ENCODE assay signal across 1 cellular context in the genomic region with DNA sequence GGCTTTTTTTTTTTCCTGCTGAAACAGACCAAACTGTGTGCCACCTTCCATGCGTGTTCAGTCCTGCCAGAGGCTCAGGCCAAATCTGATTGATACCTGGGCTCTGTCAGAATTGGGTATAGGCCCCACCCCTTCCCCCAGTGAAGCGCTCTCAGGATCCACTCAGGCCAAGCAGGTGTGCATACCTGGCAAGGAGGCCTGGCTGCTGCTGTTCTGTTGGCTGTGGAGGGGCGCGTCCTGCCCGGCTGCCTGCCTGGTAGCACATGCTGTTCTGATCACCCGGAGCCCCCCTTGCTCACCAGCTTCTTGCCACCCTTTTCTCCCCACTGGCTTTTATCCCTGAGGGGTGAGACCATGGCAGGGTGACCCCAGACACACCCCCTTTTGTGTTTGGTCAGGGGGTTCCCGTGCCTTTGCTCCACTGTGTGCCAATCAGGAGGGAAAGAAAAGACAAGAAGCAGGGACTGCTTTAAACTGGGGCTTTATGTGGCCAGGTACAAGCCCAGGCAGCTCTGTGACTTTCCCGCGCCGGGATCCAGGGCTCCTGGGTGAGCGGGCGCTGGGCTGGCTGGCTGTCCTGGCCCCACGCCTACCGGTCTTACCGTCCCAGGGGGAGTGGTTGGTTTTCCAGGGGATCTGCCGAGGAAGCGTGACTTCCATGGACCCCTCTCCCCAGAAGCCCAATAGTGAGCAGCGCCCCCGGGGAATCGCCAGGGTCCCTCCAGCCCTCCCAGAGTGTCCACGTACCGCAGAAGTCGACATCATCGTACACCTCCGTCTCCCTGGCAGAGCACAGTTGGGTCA.
A peak's percentile ranks its signal among the peaks of the same experiment; 100 is the strongest.
TF ChIP-seq lines count a peak whose summit lies in the region.

No MANE protein-coding gene starts in this region.

TF ChIP-seq in GM12878, 131 proteins besides CTCF, POLR2A, EP300 and RAD21:
- TF ChIP-seq POLR2AphosphoS5 (IDR thresholded peaks at IDR 0.05; ENCODE audit: low read length): peak; percentile 39; the same call in 1 of the 2 replicates
- TF ChIP-seq SMARCA5 (IDR thresholded peaks at IDR 0.05): no peak
- no peak for TF ChIP-seq PML (IDR thresholded peaks at IDR 0.05; ENCODE audit: low read length)
- TF ChIP-seq FOXM1 (IDR thresholded peaks at IDR 0.05; ENCODE audit: low read depth, low read length): 0 out of 2 replicates have a peak, but pooled peaks have one; percentile 12
- TF ChIP-seq, protein P1, sequence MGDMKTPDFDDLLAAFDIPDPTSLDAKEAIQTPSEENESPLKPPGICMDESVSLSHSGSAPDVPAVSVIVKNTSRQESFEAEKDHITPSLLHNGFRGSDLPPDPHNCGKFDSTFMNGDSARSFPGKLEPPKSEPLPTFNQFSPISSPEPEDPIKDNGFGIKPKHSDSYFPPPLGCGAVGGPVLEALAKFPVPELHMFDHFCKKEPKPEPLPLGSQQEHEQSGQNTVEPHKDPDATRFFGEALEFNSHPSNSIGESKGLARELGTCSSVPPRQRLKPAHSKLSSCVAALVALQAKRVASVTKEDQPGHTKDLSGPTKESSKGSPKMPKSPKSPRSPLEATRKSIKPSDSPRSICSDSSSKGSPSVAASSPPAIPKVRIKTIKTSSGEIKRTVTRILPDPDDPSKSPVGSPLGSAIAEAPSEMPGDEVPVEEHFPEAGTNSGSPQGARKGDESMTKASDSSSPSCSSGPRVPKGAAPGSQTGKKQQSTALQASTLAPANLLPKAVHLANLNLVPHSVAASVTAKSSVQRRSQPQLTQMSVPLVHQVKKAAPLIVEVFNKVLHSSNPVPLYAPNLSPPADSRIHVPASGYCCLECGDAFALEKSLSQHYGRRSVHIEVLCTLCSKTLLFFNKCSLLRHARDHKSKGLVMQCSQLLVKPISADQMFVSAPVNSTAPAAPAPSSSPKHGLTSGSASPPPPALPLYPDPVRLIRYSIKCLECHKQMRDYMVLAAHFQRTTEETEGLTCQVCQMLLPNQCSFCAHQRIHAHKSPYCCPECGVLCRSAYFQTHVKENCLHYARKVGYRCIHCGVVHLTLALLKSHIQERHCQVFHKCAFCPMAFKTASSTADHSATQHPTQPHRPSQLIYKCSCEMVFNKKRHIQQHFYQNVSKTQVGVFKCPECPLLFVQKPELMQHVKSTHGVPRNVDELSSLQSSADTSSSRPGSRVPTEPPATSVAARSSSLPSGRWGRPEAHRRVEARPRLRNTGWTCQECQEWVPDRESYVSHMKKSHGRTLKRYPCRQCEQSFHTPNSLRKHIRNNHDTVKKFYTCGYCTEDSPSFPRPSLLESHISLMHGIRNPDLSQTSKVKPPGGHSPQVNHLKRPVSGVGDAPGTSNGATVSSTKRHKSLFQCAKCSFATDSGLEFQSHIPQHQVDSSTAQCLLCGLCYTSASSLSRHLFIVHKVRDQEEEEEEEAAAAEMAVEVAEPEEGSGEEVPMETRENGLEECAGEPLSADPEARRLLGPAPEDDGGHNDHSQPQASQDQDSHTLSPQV (IDR thresholded peaks at IDR 0.05): no peak
- TF ChIP-seq, protein P2, sequence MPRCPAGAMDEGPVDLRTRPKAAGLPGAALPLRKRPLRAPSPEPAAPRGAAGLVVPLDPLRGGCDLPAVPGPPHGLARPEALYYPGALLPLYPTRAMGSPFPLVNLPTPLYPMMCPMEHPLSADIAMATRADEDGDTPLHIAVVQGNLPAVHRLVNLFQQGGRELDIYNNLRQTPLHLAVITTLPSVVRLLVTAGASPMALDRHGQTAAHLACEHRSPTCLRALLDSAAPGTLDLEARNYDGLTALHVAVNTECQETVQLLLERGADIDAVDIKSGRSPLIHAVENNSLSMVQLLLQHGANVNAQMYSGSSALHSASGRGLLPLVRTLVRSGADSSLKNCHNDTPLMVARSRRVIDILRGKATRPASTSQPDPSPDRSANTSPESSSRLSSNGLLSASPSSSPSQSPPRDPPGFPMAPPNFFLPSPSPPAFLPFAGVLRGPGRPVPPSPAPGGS (IDR thresholded peaks at IDR 0.05; ENCODE audit: borderline replicate concordance, insufficient read depth, low read depth, low read length, poor library complexity, severe bottlenecking): peak; percentile 12
